Comparison of ENCODE assay signal across 10 cellular contexts in genomic region chr21:32886339-32886738, GRCh38.
DNase-seq lines count a peak whose midpoint lies in the region; ATAC-seq lines count a peak whose summit lies in the region.
"Had no signal": no experiment of that assay in that cellular context is flagged by ENCODE, and none has a peak within 500 bp of the region (broad histone marks: within the 10 kb centered on the region; RNA-seq: fewer than 3 reads in every experiment).

No MANE protein-coding gene starts in this region.

- H3K36me3 Mint-ChIP-seq in activated naive CD4-positive, alpha-beta T cell treated with anti-CD3 and anti-CD28 coated beads, Interleukin-2, amount 50 U/mL, for 72 hours: no peaks in the 10 kb centered on the region
- H3K36me3 Mint-ChIP-seq: brain had no signal

- DNase-seq in activated gamma-delta T cell treated with Interleukin-2 at 50 U/mL for 16 hours (peak; percentile 9), activated gamma-delta T cell (lab: John Stamatoyannopoulos, UW) (no peak), SK-MEL-5 (ENCODE audit: low read depth, low spot score) (peak; percentile 6), NCI-H510A treated with DMSO at 0.1 percent for 48 hours (lab: John Stamatoyannopoulos, UW) (no peak), hippocampal formation (lab: John Stamatoyannopoulos, UW) (no peak)
- DNase-seq in activated naive CD4-positive, alpha-beta T cell treated with anti-CD3 and anti-CD28 coated beads, Interleukin-2, amount 50 U/mL, for 72 hours (ENCODE audit: low spot score in 2 of 2): no peak
- DNase-seq in stimulated activated naive CD4-positive, alpha-beta T cell treated with Interleukin-2 at 50 U/mL for 16 hours (lab: John Stamatoyannopoulos, UW): peak; percentile 27
- DNase-seq: NCI-H1930 had no signal

- in situ Hi-C loops in SK-MEL-5 (cut with HindIII; ENCODE audit: low pct_unique_long_range_greater_than_20kb, low sequenced_read_pairs): no loop called here

- H3K9me3 Mint-ChIP-seq in activated naive CD4-positive, alpha-beta T cell treated with anti-CD3 and anti-CD28 coated beads, Interleukin-2, amount 50 U/mL, for 72 hours: no peaks in the 10 kb centered on the region
- H3K9me3 Mint-ChIP-seq: brain had no signal

- peak overlapping the region in 1 of 2 donors; percentile 8 for H3K27ac Mint-ChIP-seq in activated naive CD4-positive, alpha-beta T cell treated with anti-CD3 and anti-CD28 coated beads, Interleukin-2, amount 50 U/mL, for 72 hours
- H3K27ac Mint-ChIP-seq: brain had no signal

- peak; percentile 44 to 81 for ATAC-seq in activated naive CD4-positive, alpha-beta T cell treated with anti-CD3 and anti-CD28 coated beads, Interleukin-2, amount 50 U/mL, for 72 hours
- no peak for ATAC-seq in GM21529 (IDR thresholded peaks at IDR 0.05; ENCODE audit: unreplicated experiment)

Comparison
In these comparisons a context has a peak if more than half of its experiments do, and no peak if none do; other contexts are left out.
1. DNase-seq: peak in activated gamma-delta T cell treated with Interleukin-2 at 50 U/mL for 16 hours (single experiment), SK-MEL-5 (single experiment) and stimulated activated naive CD4-positive, alpha-beta T cell treated with Interleukin-2 at 50 U/mL for 16 hours (single experiment); none in activated gamma-delta T cell (single experiment), activated naive CD4-positive, alpha-beta T cell treated with anti-CD3 and anti-CD28 coated beads, Interleukin-2, amount 50 U/mL, for 72 hours (0 of 2), NCI-H510A treated with DMSO at 0.1 percent for 48 hours (single experiment) and hippocampal formation (0 of 2).